In the genomic region with DNA sequence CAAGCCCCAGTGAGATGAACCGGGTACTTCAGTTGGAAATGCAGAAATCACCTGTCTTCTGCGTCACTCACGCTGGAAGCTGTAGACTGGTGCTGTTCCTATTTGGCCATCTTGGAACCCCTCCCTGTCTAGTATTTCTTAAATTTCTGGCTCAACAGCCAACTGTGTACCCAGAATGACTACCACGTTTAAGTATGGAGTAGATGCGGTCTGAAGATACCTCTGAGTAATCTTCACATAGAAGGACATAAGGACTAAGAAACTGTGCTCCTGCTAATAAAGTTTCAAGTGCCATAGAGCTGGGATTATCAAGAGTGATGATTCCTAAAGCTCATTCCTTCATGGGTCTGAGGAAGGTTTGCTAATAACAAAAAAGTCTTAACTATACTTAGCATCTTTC, we compare ENCODE assay signal across 24 cellular contexts. TPM values are rescaled to one million over a fixed set of nuclear protein-coding genes. Genes with fewer than 3 reads are reported as not detected.
DNase-seq lines count a peak whose midpoint lies in the region; ATAC-seq and TF ChIP-seq lines count a peak whose summit lies in the region.
"Had no signal": no experiment of that assay in that cellular context is flagged by ENCODE, and none has a peak within 500 bp of the region (broad histone marks: within the 10 kb centered on the region; RNA-seq: fewer than 3 reads in every experiment).

No MANE protein-coding gene starts in this region.

- peaks cover 0 to 7% (median 0%) of the 10 kb centered on the region in 9 donors for H3K36me3 ChIP-seq in heart left ventricle
- no peaks in the 10 kb centered on the region for H3K36me3 ChIP-seq in suprapubic skin

- H3K4me1 Mint-ChIP-seq in activated CD4-positive, alpha-beta memory T cell treated with anti-CD3 and anti-CD28 coated beads for 36 hours (ENCODE audit: low read depth) = peaks cover 41% of the 10 kb centered on the region
- H3K4me1 Mint-ChIP-seq in activated CD4-positive, alpha-beta memory T cell treated with anti-CD3 and anti-CD28 coated beads, Interleukin-2, amount 10 ng/mL, durations not matched to agents 7 days and 5 days = peaks cover 40% of the 10 kb centered on the region
- H3K4me1 Mint-ChIP-seq in CD4-positive, alpha-beta T cell (ENCODE audit: low read depth) = peaks cover 64% of the 10 kb centered on the region
- peaks cover 18% of the 10 kb centered on the region for H3K4me1 Mint-ChIP-seq in activated T-helper 17 cell treated with anti-CD3 and anti-CD28 coated beads, Interleukin-2, amount 50 U/mL, for 72 hours
- H3K4me1 Mint-ChIP-seq in effector memory CD8-positive, alpha-beta T cell (ENCODE audit: low read depth in 2 of 2) = peaks cover 21 to 25% of the 10 kb centered on the region in 2 donors

- H3K4me3 ChIP-seq in heart left ventricle (no peak overlapping the region), right cardiac atrium (ENCODE audit: low read length) (no peak overlapping the region), suprapubic skin (no peak overlapping the region)
- H3K4me3 ChIP-seq: BLaER1, GM23338, MG63, SJCRH30 had no signal

- intact Hi-C loops in activated CD4-positive, alpha-beta memory T cell treated with anti-CD3 and anti-CD28 coated beads for 36 hours (cut with micrococcal nuclease) = no loop called here
- intact Hi-C loops in heart left ventricle (cut with DNase I) = no loop called here
- intact Hi-C loops in right cardiac atrium (cut with DNase I) = no loop called here
- intact Hi-C loops in CD4-positive, alpha-beta T cell (cut with DNase I, micrococcal nuclease) = loop anchor here in 1 of 2 experiments (10.0 kb wide), 1 partner anchor 944 kb away; a partner anchor contains a TSS

- CTCF ChIA-PET in activated CD4-positive, alpha-beta memory T cell treated with anti-CD3 and anti-CD28 coated beads for 36 hours (lab: Charles Lee) = no interaction called here
- CTCF ChIA-PET in activated CD4-positive, alpha-beta memory T cell treated with anti-CD3 and anti-CD28 coated beads, Interleukin-2, amount 10 ng/mL, durations not matched to agents 7 days and 5 days (lab: Charles Lee) = interaction anchor here (0.6 to 1.6 kb wide), 2 partner anchors 161 to 212 kb away, joined by 3 read pairs; no protein-coding TSS in a partner anchor
- CTCF ChIA-PET in CD4-positive, alpha-beta T cell (lab: Charles Lee) = interaction anchor here (1.1 to 5.2 kb wide), 2 partner anchors 16 to 21 kb away, joined by 4 to 28 read pairs; a partner anchor contains a TSS

- H3K4me3 Mint-ChIP-seq in activated CD4-positive, alpha-beta memory T cell treated with anti-CD3 and anti-CD28 coated beads for 36 hours = no peak overlapping the region
- no peak overlapping the region for H3K4me3 Mint-ChIP-seq in activated CD4-positive, alpha-beta memory T cell treated with anti-CD3 and anti-CD28 coated beads, Interleukin-2, amount 10 ng/mL, durations not matched to agents 7 days and 5 days
- no peak overlapping the region for H3K4me3 Mint-ChIP-seq in CD4-positive, alpha-beta T cell
- no peak overlapping the region for H3K4me3 Mint-ChIP-seq in activated T-helper 17 cell treated with anti-CD3 and anti-CD28 coated beads, Interleukin-2, amount 50 U/mL, for 72 hours
- no peak overlapping the region for H3K4me3 Mint-ChIP-seq in effector memory CD8-positive, alpha-beta T cell
- H3K4me3 Mint-ChIP-seq: CD8-positive, alpha-beta T cell; GM23338; H9 had no signal

- TF ChIP-seq POLR2A in heart left ventricle (IDR thresholded peaks at IDR 0.05) = no peak
- TF ChIP-seq POLR2A in suprapubic skin (IDR thresholded peaks at IDR 0.05) = no peak

- DNase-seq in activated CD4-positive, alpha-beta memory T cell treated with anti-CD3 and anti-CD28 coated beads for 36 hours = no peak
- no peak for DNase-seq in activated CD4-positive, alpha-beta memory T cell treated with anti-CD3 and anti-CD28 coated beads, Interleukin-2, amount 10 ng/mL, durations not matched to agents 7 days and 5 days
- no peak for DNase-seq in heart left ventricle
- DNase-seq in right cardiac atrium = no peak
- no peak for DNase-seq in CD4-positive, alpha-beta T cell
- DNase-seq in effector memory CD8-positive, alpha-beta T cell = no peak
- DNase-seq in suprapubic skin (ENCODE audit: low spot score in 2 of 2) = no peak
- DNase-seq: Caco-2; CD8-positive, alpha-beta T cell; GF-D8; H9; KG1; MG63; NCI-H1105 treated with DMSO at 0.1 percent for 48 hours; NCI-H146; NCI-H1930; NCI-H2107; NCI-H446; NCI-H524 treated with DMSO at 0.1 percent for 48 hours; NCI-H774; SJCRH30 had no signal

- H3K27me3 ChIP-seq in heart left ventricle (no peaks in the 10 kb centered on the region), right cardiac atrium (ENCODE audit: control insufficient read depth, insufficient read depth) (no peaks in the 10 kb centered on the region), suprapubic skin (no peaks in the 10 kb centered on the region)
- H3K27me3 ChIP-seq in CD4-positive, alpha-beta T cell (ENCODE audit: control insufficient read depth, insufficient read depth, low read length) = no peaks in the 10 kb centered on the region
- H3K27me3 ChIP-seq: BLaER1, MG63, SJCRH30 had no signal

- H3K9me3 ChIP-seq in heart left ventricle = peaks cover 0 to 6% (median 0%) of the 10 kb centered on the region in 12 donors
- no peaks in the 10 kb centered on the region for H3K9me3 ChIP-seq in right cardiac atrium (ENCODE audit: control insufficient read depth, low read length)
- H3K9me3 ChIP-seq in CD4-positive, alpha-beta T cell (ENCODE audit: control insufficient read depth, low read length) = no peaks in the 10 kb centered on the region
- H3K9me3 ChIP-seq in suprapubic skin = no peaks in the 10 kb centered on the region
- H3K9me3 ChIP-seq: Caco-2 had no signal

- peaks cover 14% of the 10 kb centered on the region for H3K9me3 Mint-ChIP-seq in activated CD4-positive, alpha-beta memory T cell treated with anti-CD3 and anti-CD28 coated beads for 36 hours
- H3K9me3 Mint-ChIP-seq in activated CD4-positive, alpha-beta memory T cell treated with anti-CD3 and anti-CD28 coated beads, Interleukin-2, amount 10 ng/mL, durations not matched to agents 7 days and 5 days = peaks cover 21% of the 10 kb centered on the region
- H3K9me3 Mint-ChIP-seq in CD4-positive, alpha-beta T cell = no peaks in the 10 kb centered on the region
- H3K9me3 Mint-ChIP-seq in activated T-helper 17 cell treated with anti-CD3 and anti-CD28 coated beads, Interleukin-2, amount 50 U/mL, for 72 hours = peaks cover 6% of the 10 kb centered on the region
- peaks cover 0 to 2% of the 10 kb centered on the region in 2 donors for H3K9me3 Mint-ChIP-seq in effector memory CD8-positive, alpha-beta T cell
- H3K9me3 Mint-ChIP-seq: CD8-positive, alpha-beta T cell had no signal

- no peak for TF ChIP-seq EP300 in suprapubic skin (IDR thresholded peaks at IDR 0.05)

- H3K27ac ChIP-seq in heart left ventricle = peak overlapping the region in 11 of 12 donors; percentile 73 to 91 (median 84)
- no peak overlapping the region for H3K27ac ChIP-seq in right cardiac atrium (ENCODE audit: low read length)
- H3K27ac ChIP-seq in CD4-positive, alpha-beta T cell (ENCODE audit: low read depth, low read length) = no peak overlapping the region
- H3K27ac ChIP-seq in suprapubic skin = no peak overlapping the region
- H3K27ac ChIP-seq: BLaER1, SJCRH30 had no signal

- no peaks in the 10 kb centered on the region for H3K27me3 Mint-ChIP-seq in activated CD4-positive, alpha-beta memory T cell treated with anti-CD3 and anti-CD28 coated beads for 36 hours
- H3K27me3 Mint-ChIP-seq in activated CD4-positive, alpha-beta memory T cell treated with anti-CD3 and anti-CD28 coated beads, Interleukin-2, amount 10 ng/mL, durations not matched to agents 7 days and 5 days = no peaks in the 10 kb centered on the region
- no peaks in the 10 kb centered on the region for H3K27me3 Mint-ChIP-seq in CD4-positive, alpha-beta T cell
- no peaks in the 10 kb centered on the region for H3K27me3 Mint-ChIP-seq in activated T-helper 17 cell treated with anti-CD3 and anti-CD28 coated beads, Interleukin-2, amount 50 U/mL, for 72 hours
- H3K27me3 Mint-ChIP-seq in effector memory CD8-positive, alpha-beta T cell = no peaks in the 10 kb centered on the region

- ATAC-seq in heart left ventricle (no peak), right cardiac atrium (no peak)
- no peak for ATAC-seq in CD4-positive, alpha-beta T cell (ENCODE audit: poor library complexity)
- ATAC-seq in activated T-helper 17 cell treated with anti-CD3 and anti-CD28 coated beads, Interleukin-2, amount 50 U/mL, for 72 hours (replicated peaks) = no peak
- no peak for ATAC-seq in effector memory CD8-positive, alpha-beta T cell (replicated peaks)
- ATAC-seq: CD8-positive, alpha-beta T cell; GM23338 had no signal

- no peak for TF ChIP-seq CTCF in heart left ventricle (IDR thresholded peaks at IDR 0.05)
- no peak for TF ChIP-seq CTCF in CD4-positive, alpha-beta T cell (IDR thresholded peaks at IDR 0.05)
- no peak for TF ChIP-seq CTCF in suprapubic skin (IDR thresholded peaks at IDR 0.05)

- H3K36me3 Mint-ChIP-seq in activated CD4-positive, alpha-beta memory T cell treated with anti-CD3 and anti-CD28 coated beads for 36 hours = peaks cover 17% of the 10 kb centered on the region
- H3K36me3 Mint-ChIP-seq in activated CD4-positive, alpha-beta memory T cell treated with anti-CD3 and anti-CD28 coated beads, Interleukin-2, amount 10 ng/mL, durations not matched to agents 7 days and 5 days (ENCODE audit: low read depth) = peaks cover 40% of the 10 kb centered on the region
- peaks cover 7% of the 10 kb centered on the region for H3K36me3 Mint-ChIP-seq in CD4-positive, alpha-beta T cell (ENCODE audit: low read depth)
- H3K36me3 Mint-ChIP-seq in activated T-helper 17 cell treated with anti-CD3 and anti-CD28 coated beads, Interleukin-2, amount 50 U/mL, for 72 hours (ENCODE audit: low read depth) = no peaks in the 10 kb centered on the region
- H3K36me3 Mint-ChIP-seq in effector memory CD8-positive, alpha-beta T cell (ENCODE audit: insufficient read depth) = no peaks in the 10 kb centered on the region

- WGBS in heart left ventricle, 4 donors = 77 to 98% (median 78%) methylated on average over 4 to 5 of the region's 5 CpGs
- 79% methylated on average over 5 of the region's 5 CpGs for whole genome bisulfite sequencing in right cardiac atrium
- WGBS in suprapubic skin = 100% methylated on average over 4 of the region's 5 CpGs

- peaks cover 0 to 72% (median 41%) of the 10 kb centered on the region in 12 donors for H3K4me1 ChIP-seq in heart left ventricle
- peaks cover 4% of the 10 kb centered on the region for H3K4me1 ChIP-seq in right cardiac atrium (ENCODE audit: control insufficient read depth, insufficient read depth, low read length)
- H3K4me1 ChIP-seq in suprapubic skin = peaks cover 22% of the 10 kb centered on the region
- H3K4me1 ChIP-seq: SJCRH30 had no signal

- peak overlapping the region; percentile 75 for H3K27ac Mint-ChIP-seq in activated CD4-positive, alpha-beta memory T cell treated with anti-CD3 and anti-CD28 coated beads for 36 hours
- H3K27ac Mint-ChIP-seq in activated CD4-positive, alpha-beta memory T cell treated with anti-CD3 and anti-CD28 coated beads, Interleukin-2, amount 10 ng/mL, durations not matched to agents 7 days and 5 days = no peak overlapping the region
- H3K27ac Mint-ChIP-seq in CD4-positive, alpha-beta T cell = peak overlapping the region; percentile 88
- peak overlapping the region; percentile 45 for H3K27ac Mint-ChIP-seq in activated T-helper 17 cell treated with anti-CD3 and anti-CD28 coated beads, Interleukin-2, amount 50 U/mL, for 72 hours
- H3K27ac Mint-ChIP-seq in effector memory CD8-positive, alpha-beta T cell = no peak overlapping the region
- H3K27ac Mint-ChIP-seq: GM23338, H9 had no signal

- POLR2A ChIA-PET in activated CD4-positive, alpha-beta memory T cell treated with anti-CD3 and anti-CD28 coated beads for 36 hours (lab: Charles Lee) = no interaction called here
- POLR2A ChIA-PET in activated CD4-positive, alpha-beta memory T cell treated with anti-CD3 and anti-CD28 coated beads, Interleukin-2, amount 10 ng/mL, durations not matched to agents 7 days and 5 days (lab: Charles Lee) = interaction anchor here (1.3 to 6.2 kb wide), 2 partner anchors 9 to 21 kb away, joined by 4 to 48 read pairs; a partner anchor contains a TSS
- POLR2A ChIA-PET in CD4-positive, alpha-beta T cell (lab: Charles Lee) = interaction anchor here (0.6 to 5.0 kb wide), 2 partner anchors 17 to 20 kb away, joined by 3 to 48 read pairs; a partner anchor contains a TSS

RNA-seq across cellular contexts. Expression of a gene that starts 20.4 kb away (rescaled TPM):
- 10 to 100 TPM; 23.5 to 26.0 TPM for total RNA-seq in activated CD4-positive, alpha-beta memory T cell treated with anti-CD3 and anti-CD28 coated beads for 36 hours
- 10 to 100 TPM; 47.3 to 49.3 TPM for total RNA-seq in activated CD4-positive, alpha-beta memory T cell treated with anti-CD3 and anti-CD28 coated beads, Interleukin-2, amount 10 ng/mL, durations not matched to agents 7 days and 5 days
- total RNA-seq in heart left ventricle (100 to 1,000 TPM; 110 to 201 (median 146) TPM), right cardiac atrium (100 to 1,000 TPM in 3 of 4 donors, 10 to 100 TPM in 1; 98.2 to 141 (median 134) TPM), suprapubic skin (10 to 100 TPM; 14.3 to 45.4 (median 20.3) TPM)
- polyA plus RNA-seq in heart left ventricle (10 to 100 TPM; 41.2 to 41.9 TPM), right cardiac atrium (37.6 TPM)
- 10 to 100 TPM; 32.5 to 35.6 TPM for total RNA-seq in CD4-positive, alpha-beta T cell
- total RNA-seq in activated T-helper 17 cell treated with anti-CD3 and anti-CD28 coated beads, Interleukin-2, amount 50 U/mL, for 72 hours = 10 to 100 TPM; 23.2 to 27.0 TPM

RNA-seq across cellular contexts. Expression of a gene that starts 20.7 kb away (rescaled TPM):
- 10 to 100 TPM; 18.5 to 19.8 TPM for total RNA-seq in activated CD4-positive, alpha-beta memory T cell treated with anti-CD3 and anti-CD28 coated beads for 36 hours
- total RNA-seq in activated CD4-positive, alpha-beta memory T cell treated with anti-CD3 and anti-CD28 coated beads, Interleukin-2, amount 10 ng/mL, durations not matched to agents 7 days and 5 days = 10 to 100 TPM; 18.9 to 19.2 TPM
- 100 to 1,000 TPM in 1 of 9 donors, 10 to 100 TPM in 8; 45.0 to 105 (median 57.9) TPM for total RNA-seq in heart left ventricle
- polyA plus RNA-seq in heart left ventricle = 10 to 100 TPM; 28.6 to 59.9 TPM
- 10 to 100 TPM; 35.4 to 51.3 (median 43.4) TPM for total RNA-seq in right cardiac atrium
- polyA plus RNA-seq in right cardiac atrium = 46.9 TPM
- 1 to 10 TPM; 4.2 to 5.6 TPM for total RNA-seq in CD4-positive, alpha-beta T cell
- total RNA-seq in activated T-helper 17 cell treated with anti-CD3 and anti-CD28 coated beads, Interleukin-2, amount 50 U/mL, for 72 hours = 10 to 100 TPM; 13.6 to 14.5 TPM
- total RNA-seq in suprapubic skin = 10 to 100 TPM in 2 of 4 donors, 1 to 10 TPM in 2; 5.8 to 23.3 (median 9.3) TPM

Comparison
In these comparisons a context has a peak if more than half of its experiments do, and no peak if none do; other contexts are left out.
1. H3K27ac Mint-ChIP-seq: peak in activated CD4-positive, alpha-beta memory T cell treated with anti-CD3 and anti-CD28 coated beads for 36 hours (single experiment), CD4-positive, alpha-beta T cell (single experiment) and activated T-helper 17 cell treated with anti-CD3 and anti-CD28 coated beads, Interleukin-2, amount 50 U/mL, for 72 hours (single experiment); none in activated CD4-positive, alpha-beta memory T cell treated with anti-CD3 and anti-CD28 coated beads, Interleukin-2, amount 10 ng/mL, durations not matched to agents 7 days and 5 days (single experiment) and effector memory CD8-positive, alpha-beta T cell (0 of 2).
2. H3K27ac ChIP-seq: peak in heart left ventricle (11 of 12); none in right cardiac atrium (single experiment), CD4-positive, alpha-beta T cell (single experiment) and suprapubic skin (single experiment).